In genomic region chr1:201448981-201449380, GRCh38 we compare ENCODE assay signal across 16 cellular contexts. TPM values are rescaled to one million over a fixed set of nuclear protein-coding genes. Genes with fewer than 3 reads are reported as not detected.
A peak's percentile ranks its signal among the peaks of the same experiment; 100 is the strongest.
DNase-seq lines count a peak whose midpoint lies in the region; ATAC-seq, FAIRE-seq and TF ChIP-seq lines count a peak whose summit lies in the region.
"Had no signal": no experiment of that assay in that cellular context is flagged by ENCODE, and none has a peak within 500 bp of the region (broad histone marks: within the 10 kb centered on the region; RNA-seq: fewer than 3 reads in every experiment).

No MANE protein-coding gene starts in this region.

- H3K4me3 ChIP-seq in heart left ventricle (no peak overlapping the region), pancreas (no peak overlapping the region), vagina (no peak overlapping the region)

- H3K27ac ChIP-seq in heart left ventricle, result peak overlapping the region; percentile 9 to 84 (median 64)
- H3K27ac ChIP-seq in pancreas, result peak overlapping the region; percentile 46 to 67 (median 57)
- peak overlapping the region; percentile 36 for H3K27ac ChIP-seq in vagina

- H3K27me3 ChIP-seq in heart left ventricle, result no peaks in the 10 kb centered on the region
- H3K27me3 ChIP-seq in pancreas, result no peaks in the 10 kb centered on the region
- no peaks in the 10 kb centered on the region for H3K27me3 ChIP-seq in vagina

- H3K4me1 ChIP-seq in heart left ventricle (peaks cover 9 to 41% (median 28%) of the 10 kb centered on the region in 12 donors), pancreas (no peaks in the 10 kb centered on the region), vagina (peaks cover 37% of the 10 kb centered on the region)
- H3K4me1 ChIP-seq: Caco-2 had no signal

- WGBS in heart left ventricle, 4 donors, result 58 to 80% (median 71%) methylated on average over 5 of the region's 5 CpGs
- WGBS in pancreas, 2 donors, result 50 to 68% methylated on average over 4 to 5 of the region's 5 CpGs

- TF ChIP-seq POLR2A in heart left ventricle (IDR thresholded peaks at IDR 0.05), result no peak
- TF ChIP-seq POLR2A in vagina (IDR thresholded peaks at IDR 0.05), result no peak

- DNase-seq in heart left ventricle (peak in 1 of 5 donors; percentile 65), Right ventricle myocardium inferior (ENCODE audit: missing footprints) (no peak), left ventricle myocardium superior (no peak), pancreas (no peak), vagina (ENCODE audit: extremely low spot score in 2 of 2) (no peak), NCI-H1417 treated with DMSO at 0.1 percent for 48 hours (lab: John Stamatoyannopoulos, UW) (no peak)
- DNase-seq: 8988T; amniotic stem cell; Caco-2; effector CD8-positive, alpha-beta T cell; Kasumi-1; stimulated activated naive CD8-positive, alpha-beta T cell treated with anti-CD3 and anti-CD28 coated beads, Interleukin-15, amount 100 ng/mL, for 72 hours had no signal

- no peak for FAIRE-seq in pancreas (lab: Jason Lieb, UNC)

- intact Hi-C loops in heart left ventricle (cut with DNase I), result loop anchor here (1.0 to 5.0 kb wide), 7 partner anchors 20 to 64 kb away; partner anchors contain the start of gene PHLDA3 (in 1 of the 10)
- intact Hi-C loops in Right ventricle myocardium inferior (cut with DNase I), result loop anchor here (1.0 to 2.0 kb wide), 3 partner anchors 20 to 64 kb away; partner anchors contain the start of gene PHLDA3
- intact Hi-C loops in left ventricle myocardium superior (cut with micrococcal nuclease), result loop anchor here (10.0 kb wide), 1 partner anchor 66 kb away; no protein-coding TSS in a partner anchor
- intact Hi-C loops in pancreas (cut with DNase I), result no loop called here
- intact Hi-C loops in vagina (cut with DNase I), result loop anchor here (5.0 kb wide), 1 partner anchor 33 kb away; no protein-coding TSS in a partner anchor

- H3K9me3 ChIP-seq in heart left ventricle, result peaks cover 0 to 7% (median 0%) of the 10 kb centered on the region in 12 donors
- H3K9me3 ChIP-seq in pancreas, result no peaks in the 10 kb centered on the region
- H3K9me3 ChIP-seq in vagina, result no peaks in the 10 kb centered on the region
- H3K9me3 ChIP-seq: Caco-2 had no signal

- TF ChIP-seq CTCF in heart left ventricle (IDR thresholded peaks at IDR 0.05), result no peak
- no peak for TF ChIP-seq CTCF in pancreas (IDR thresholded peaks at IDR 0.05)
- TF ChIP-seq CTCF in vagina (IDR thresholded peaks at IDR 0.05), result no peak

- no peaks in the 10 kb centered on the region for H3K36me3 ChIP-seq in heart left ventricle
- no peaks in the 10 kb centered on the region for H3K36me3 ChIP-seq in pancreas
- H3K36me3 ChIP-seq in vagina, result no peaks in the 10 kb centered on the region

- ATAC-seq in heart left ventricle (peak in 2 of 4 donors; percentile 3 to 5), Right ventricle myocardium inferior (no peak), left ventricle myocardium superior (peak; percentile 2), pancreas (peak in 1 of 4 donors; percentile 6), HG03378 (IDR thresholded peaks at IDR 0.05; ENCODE audit: unreplicated experiment) (no peak), GM21360 (IDR thresholded peaks at IDR 0.05; ENCODE audit: unreplicated experiment) (no peak)

RNA-seq across cellular contexts. Expression of gene PHLDA3, which starts 20.0 kb away (rescaled TPM):
- 10 to 100 TPM; 18.4 to 48.1 (median 33.4) TPM for total RNA-seq in heart left ventricle
- 10 to 100 TPM; 15.2 to 22.9 TPM for polyA plus RNA-seq in heart left ventricle
- total RNA-seq in Right ventricle myocardium inferior, result 24.3 TPM
- total RNA-seq in left ventricle myocardium superior, result 20.4 TPM
- total RNA-seq in pancreas, result 10 to 100 TPM in 4 of 6 donors, 1 to 10 TPM in 2; 8.6 to 24.4 (median 15.7) TPM
- polyA plus RNA-seq in pancreas, result 10 to 100 TPM; 10.8 to 11.9 TPM
- total RNA-seq in vagina, result 80.5 TPM

RNA-seq across cellular contexts. Expression of gene TNNI1, which starts 27.5 kb away (rescaled TPM):
- total RNA-seq in heart left ventricle (10 to 100 TPM in 3 of 9 donors, 1 to 10 TPM in 6; 1.6 to 64.5 (median 8.1) TPM), Right ventricle myocardium inferior (1.4 TPM), left ventricle myocardium superior (1.1 TPM), pancreas (not detected), vagina (not detected)
- polyA plus RNA-seq in heart left ventricle (10 to 100 TPM; 25.0 to 27.9 TPM), pancreas (under 1 TPM; 0.04 to 0.63 TPM)
- total RNA-seq: Caco-2, left lobe of liver, pulmonary artery endothelial cell had no signal

RNA-seq across cellular contexts. Expression of gene LAD1, which starts 49.9 kb away (rescaled TPM):
- total RNA-seq in heart left ventricle (10 to 100 TPM in 2 of 9 donors, 1 to 10 TPM in 7; 2.0 to 99.2 (median 6.4) TPM), Right ventricle myocardium inferior (2.4 TPM), left ventricle myocardium superior (2.2 TPM), pancreas (10 to 100 TPM; 28.7 to 62.5 (median 44.3) TPM), vagina (91.8 TPM)
- polyA plus RNA-seq in heart left ventricle (10 to 100 TPM in 1 of 2 donors, 1 to 10 TPM in 1; 6.9 to 49.3 TPM), pancreas (10 to 100 TPM; 37.3 to 56.3 TPM)
- total RNA-seq: pulmonary artery endothelial cell had no signal

RNA-seq across cellular contexts. Expression of gene CSRP1, which starts 57.9 kb away (rescaled TPM):
- 100 to 1,000 TPM in 2 of 9 donors, 10 to 100 TPM in 7; 35.8 to 325 (median 78.6) TPM for total RNA-seq in heart left ventricle
- polyA plus RNA-seq in heart left ventricle, result 10 to 100 TPM; 46.6 to 81.7 TPM
- 64.6 TPM for total RNA-seq in Right ventricle myocardium inferior
- 41.4 TPM for total RNA-seq in left ventricle myocardium superior
- 10 to 100 TPM; 49.6 to 91.9 (median 54.8) TPM for total RNA-seq in pancreas
- 100 to 1,000 TPM in 1 of 2 donors, 10 to 100 TPM in 1; 91.9 to 103 TPM for polyA plus RNA-seq in pancreas
- 729 TPM for total RNA-seq in vagina

Comparison
In these comparisons a context has a peak if more than half of its experiments do, and no peak if none do; other contexts are left out.
1. intact Hi-C loops: an anchor here in heart left ventricle (1.0 to 5.0 kb wide), Right ventricle myocardium inferior (1.0 to 2.0 kb wide), left ventricle myocardium superior (10.0 kb wide) and vagina (5.0 kb wide); none called in pancreas.